22 cellular contexts compared by ENCODE assay signal in genomic region chr6:53009511-53009910, GRCh38. TPM values are rescaled to one million over a fixed set of nuclear protein-coding genes. Genes with fewer than 3 reads are reported as not detected.
A peak's percentile ranks its signal among the peaks of the same experiment; 100 is the strongest.
DNase-seq lines count a peak whose midpoint lies in the region; ATAC-seq, FAIRE-seq and TF ChIP-seq lines count a peak whose summit lies in the region.
"Had no signal": no experiment of that assay in that cellular context is flagged by ENCODE, and none has a peak within 500 bp of the region (broad histone marks: within the 10 kb centered on the region; RNA-seq: fewer than 3 reads in every experiment).

No MANE protein-coding gene starts in this region.

- WGBS in K562 (ENCODE audit: insufficient coverage, low coverage, missing lambda C conversion rate): 56% methylated on average over 3 of the region's 3 CpGs
- 88% methylated on average over 3 of the region's 3 CpGs for WGBS in hepatocyte (ENCODE audit: low lambda C conversion rate, missing lambda C conversion rate)

- POLR2A ChIA-PET in K562 (lab: Yijun Ruan, JAX): interaction anchor here (0.6 kb wide), 1 partner anchor 406 kb away, joined by 3 read pairs; no protein-coding TSS in a partner anchor

- no peaks in the 10 kb centered on the region for H3K27me3 ChIP-seq in K562 (ENCODE audit: control insufficient read depth in 2 of 2, insufficient read depth in 2 of 2, low read length in 2 of 2)
- no peaks in the 10 kb centered on the region for H3K27me3 ChIP-seq in hepatocyte
- H3K27me3 ChIP-seq in Karpas-422 (ENCODE audit: low read length): no peaks in the 10 kb centered on the region

- H3K36me3 ChIP-seq in K562 (ENCODE audit: control insufficient read depth, insufficient read depth, low read length) (peaks cover 8% of the 10 kb centered on the region; the same call in 1 of the 3 replicates), hepatocyte (replicated peaks; ENCODE audit: insufficient read depth, low read depth) (peaks cover 4% of the 10 kb centered on the region), Karpas-422 (ENCODE audit: insufficient read depth, low read length) (no peaks in the 10 kb centered on the region)

- no TSS peak for BruUV-seq in K562 (replicated peaks; lab: Mats Ljungman, UMichigan)

- TF ChIP-seq POLR2A in K562 (conservative IDR thresholded peaks at IDR 0.05): no peak

- H3K9me3 ChIP-seq in K562 (replicated peaks; ENCODE audit: control insufficient read depth, insufficient read depth, low read depth, low read length) (no peaks in the 10 kb centered on the region), hepatocyte (ENCODE audit: low read depth) (no peaks in the 10 kb centered on the region), Karpas-422 (ENCODE audit: low read length) (no peaks in the 10 kb centered on the region)
- H3K9me3 ChIP-seq: A549, HAP-1 had no signal

- H3K4me1 ChIP-seq in K562 (replicated peaks in 1 of 2; ENCODE audit: control insufficient read depth in 2 of 2, insufficient read depth in 2 of 2, low read length in 2 of 2): no peaks in the 10 kb centered on the region; a peak in 1 of 5 replicates
- peaks cover 38% of the 10 kb centered on the region for H3K4me1 ChIP-seq in hepatocyte (ENCODE audit: insufficient read depth)
- H3K4me1 ChIP-seq in Karpas-422 (ENCODE audit: low read length): no peaks in the 10 kb centered on the region
- H3K4me1 ChIP-seq: A549 had no signal

- H3K9me1 ChIP-seq in K562 (ENCODE audit: control insufficient read depth, insufficient read depth, low read length): no peaks in the 10 kb centered on the region

- TF ChIP-seq CTCF in K562 (IDR thresholded peaks at IDR 0.05 in 2 of 3, conservative IDR thresholded peaks at IDR 0.05 in 1 of 3; ENCODE audit: insufficient read depth in 2 of 3, low read depth in 1 of 3, low read length in 3 of 3): no peak
- no peak for TF ChIP-seq CTCF in hepatocyte (IDR thresholded peaks at IDR 0.05; ENCODE audit: poor library complexity)
- no peak for TF ChIP-seq CTCF in type B pancreatic cell (conservative IDR thresholded peaks at IDR 0.05)

- H3K9ac ChIP-seq in K562 (ENCODE audit: insufficient read depth in 1 of 2, low read depth in 2 of 2, low read length in 2 of 2): peak overlapping the region in 1 of 2 experiments; percentile 65; a peak in 1 of 4 replicates
- no peak overlapping the region for H3K9ac ChIP-seq in Karpas-422 (ENCODE audit: low read length)
- H3K9ac ChIP-seq: GM23248 had no signal

- no peaks in the 10 kb centered on the region for H3K9me2 ChIP-seq in hepatocyte (replicated peaks; ENCODE audit: insufficient read depth)
- no peaks in the 10 kb centered on the region for H3K9me2 ChIP-seq in Karpas-422 (replicated peaks; ENCODE audit: insufficient read depth, low read length)

- in situ Hi-C loops in K562 (cut with MboI): no loop called here

- no peak overlapping the region for H2AFZ ChIP-seq in K562 (ENCODE audit: low read depth, low read length)
- no peak overlapping the region for H2AFZ ChIP-seq in hepatocyte
- H2AFZ ChIP-seq in Karpas-422 (ENCODE audit: low read length): no peak overlapping the region
- H2AFZ ChIP-seq: GM23248 had no signal

- no peak for TF ChIP-seq RAD21 in K562 (CRISPR knock-in tag; conservative IDR thresholded peaks at IDR 0.05 in 1 of 2, IDR thresholded peaks at IDR 0.05 in 1 of 2)

- H3K36me3 Mint-ChIP-seq in activated naive CD4-positive, alpha-beta T cell treated with anti-CD3 and anti-CD28 coated beads, Interleukin-2, amount 50 U/mL, for 72 hours: peaks cover 0 to 5% of the 10 kb centered on the region in 2 donors
- H3K36me3 Mint-ChIP-seq in type B pancreatic cell: peaks cover 63% of the 10 kb centered on the region

- H3K27ac ChIP-seq in K562 (ENCODE audit: extremely low read depth, low read depth, low read length): no peak overlapping the region
- peak overlapping the region; percentile 76 for H3K27ac ChIP-seq in hepatocyte
- no peak overlapping the region for H3K27ac ChIP-seq in Karpas-422 (ENCODE audit: low read length)
- H3K27ac ChIP-seq: 22Rv1, A549, C4-2B, GM23248 had no signal

- H3K27me3 Mint-ChIP-seq in type B pancreatic cell: no peaks in the 10 kb centered on the region
- H3K27me3 Mint-ChIP-seq: CD4-positive, alpha-beta T cell had no signal

- H4K20me1 ChIP-seq in K562 (replicated peaks; ENCODE audit: control insufficient read depth, insufficient read depth, low read length) (no peaks in the 10 kb centered on the region), hepatocyte (ENCODE audit: insufficient read depth, poor library complexity, severe bottlenecking) (no peaks in the 10 kb centered on the region), Karpas-422 (ENCODE audit: insufficient read depth, low read depth, low read length) (no peaks in the 10 kb centered on the region)

- no peak overlapping the region for H3K4me2 ChIP-seq in K562 (ENCODE audit: insufficient read depth, low read length)
- no peak overlapping the region for H3K4me2 ChIP-seq in hepatocyte
- H3K4me2 ChIP-seq in Karpas-422 (ENCODE audit: low read depth, low read length, poor library complexity, severe bottlenecking): no peak overlapping the region
- H3K4me2 ChIP-seq: A549 had no signal

- H3K27ac Mint-ChIP-seq in activated naive CD4-positive, alpha-beta T cell treated with anti-CD3 and anti-CD28 coated beads, Interleukin-2, amount 50 U/mL, for 72 hours: peak overlapping the region; percentile 8 to 11
- peak overlapping the region; percentile 49 for H3K27ac Mint-ChIP-seq in type B pancreatic cell
- H3K27ac Mint-ChIP-seq: CD4-positive, alpha-beta T cell had no signal

- H3K4me1 Mint-ChIP-seq in type B pancreatic cell (ENCODE audit: unreplicated experiment): no peaks in the 10 kb centered on the region

- H3K79me2 ChIP-seq in K562 (ENCODE audit: control insufficient read depth, insufficient read depth, low read length): no peaks in the 10 kb centered on the region
- H3K79me2 ChIP-seq in hepatocyte: no peaks in the 10 kb centered on the region
- no peaks in the 10 kb centered on the region for H3K79me2 ChIP-seq in Karpas-422 (ENCODE audit: low read length)

- DNase-seq in activated naive CD4-positive, alpha-beta T cell treated with anti-CD3 and anti-CD28 coated beads, Interleukin-2, amount 50 U/mL, for 72 hours (ENCODE audit: low spot score in 2 of 2): no peak
- DNase-seq in activated naive CD4-positive, alpha-beta T cell (lab: John Stamatoyannopoulos, UW): no peak
- no peak for DNase-seq in K562 (ENCODE audit: extremely low read depth in 1 of 4, low spot score in 3 of 4)
- DNase-seq in hepatocyte (ENCODE audit: low spot score): no peak
- no peak for DNase-seq in type B pancreatic cell (ENCODE audit: extremely low spot score, unreplicated experiment)
- DNase-seq in Karpas-422: no peak
- DNase-seq in NK-92 treated with Interleukin-12 subunit alpha and Interleukin-12 subunit beta, amount 100 ng/mL, for 24 hours (lab: John Stamatoyannopoulos, UW): no peak
- no peak for DNase-seq in HT-29 (ENCODE audit: low spot score)
- DNase-seq: AML-193; CD4-positive, alpha-beta T cell; DMS153; DMS79; GDM1; GM23248; IMR-90 had no signal

- no peak overlapping the region for H3K4me3 Mint-ChIP-seq in type B pancreatic cell
- H3K4me3 Mint-ChIP-seq: CD4-positive, alpha-beta T cell had no signal

- intact Hi-C loops in K562 (cut with micrococcal nuclease): no loop called here

- no peaks in the 10 kb centered on the region for H3K9me3 Mint-ChIP-seq in activated naive CD4-positive, alpha-beta T cell treated with anti-CD3 and anti-CD28 coated beads, Interleukin-2, amount 50 U/mL, for 72 hours
- H3K9me3 Mint-ChIP-seq in type B pancreatic cell: no peaks in the 10 kb centered on the region
- H3K9me3 Mint-ChIP-seq: CD4-positive, alpha-beta T cell had no signal

- no peak for ATAC-seq in activated naive CD4-positive, alpha-beta T cell treated with anti-CD3 and anti-CD28 coated beads, Interleukin-2, amount 50 U/mL, for 72 hours
- no peak for ATAC-seq in K562
- ATAC-seq: A549 had no signal

- CTCF ChIA-PET in K562 (lab: Yijun Ruan, JAX; ENCODE audit: low intra/inter-chr PET ratio): no interaction called here

- TF ChIP-seq EP300 in K562 (IDR thresholded peaks at IDR 0.05; ENCODE audit: low read length): no peak

- FAIRE-seq in K562 (lab: Jason Lieb, UNC): no peak
- FAIRE-seq: A549, GM12892, GM18507 had no signal

- H3K4me3 ChIP-seq in K562 (no peak overlapping the region), hepatocyte (no peak overlapping the region), Karpas-422 (ENCODE audit: low read length) (no peak overlapping the region)
- H3K4me3 ChIP-seq: A549, GM23248, HAP-1 had no signal

RNA-seq across cellular contexts. Expression of gene GSTA4, which starts 14.4 kb away (rescaled TPM):
- total RNA-seq in activated naive CD4-positive, alpha-beta T cell treated with anti-CD3 and anti-CD28 coated beads, Interleukin-2, amount 50 U/mL, for 72 hours: 1 to 10 TPM; 3.0 to 7.9 TPM
- 0.67 and 2.1 TPM in 2 replicates for total RNA-seq in K562 (2011; cell fraction: chromatin; rRNA removed; ENCODE audit: low replicate concordance)
- total RNA-seq in K562 (2011; cell fraction: nucleolus; rRNA removed): 0.17 and 1.1 TPM in 2 replicates
- total RNA-seq in K562 (2011; cell fraction: nucleoplasm; rRNA removed): 2.0 and 3.2 TPM in 2 replicates
- total RNA-seq in K562 (2014; rRNA removed): 1.3 and 1.5 TPM in 2 replicates
- 1.7 and 2.0 TPM in 2 replicates for total RNA-seq in K562 (2014; rRNA removed; fragmentation: Illumina TruSeq; extraction: Trizol)
- 0.98 and 1.7 TPM in 2 replicates for total RNA-seq in K562 (2015; rRNA removed; fragmentation: Illumina TruSeq; extraction: Trizol)
- total RNA-seq in K562 (2021): 0.89 and 1.4 TPM in 2 replicates
- polyA plus RNA-seq in K562 (2011; rRNA removed): 3.1 and 3.4 TPM in 2 replicates
- 0.75 and 2.1 TPM in 2 replicates for polyA plus RNA-seq in K562 (2011; cell fraction: cytosol; rRNA removed)
- polyA plus RNA-seq in K562 (2011; cell fraction: nucleus; rRNA removed): 1.1 and 3.3 TPM in 2 replicates
- 1.6 and 1.8 TPM in 2 replicates for polyA plus RNA-seq in K562 (2012)
- polyA plus RNA-seq in K562 (2014; fragmentation: Illumina TruSeq; extraction: Trizol): 2.4 and 2.8 TPM in 2 replicates
- 1 to 10 TPM; 2.6 to 4.0 TPM for polyA plus RNA-seq in K562 (2014; fragmentation: Nextera tagmentation; extraction: Ambion mirVana)
- polyA plus RNA-seq in K562 (2014; rRNA removed): 2.0 and 2.6 TPM in 2 replicates
- 1.1 and 1.2 TPM in 2 replicates for polyA minus RNA-seq in K562 (2011; rRNA and poly(A)+ RNA removed)
- 0.76 and 1.0 TPM in 2 replicates for polyA minus RNA-seq in K562 (2011; cell fraction: cytosol; rRNA and poly(A)+ RNA removed)
- polyA minus RNA-seq in K562 (2011; cell fraction: nucleus; rRNA and poly(A)+ RNA removed): 0.89 and 0.94 TPM in 2 replicates
- 83.8 and 89.2 TPM in 2 replicates for total RNA-seq in hepatocyte
- polyA plus RNA-seq in hepatocyte: 79.6 and 88.4 TPM in 2 replicates
- total RNA-seq in type B pancreatic cell (ENCODE audit: low replicate concordance): 51.0 and 72.9 TPM in 2 replicates
- 0.97 and 2.8 TPM in 2 replicates for total RNA-seq in Karpas-422 (2014; rRNA removed; shearing (Covaris generic); ENCODE audit: low replicate concordance)
- total RNA-seq in HT-29 (2014; rRNA removed; shearing (Covaris generic)): 4.1 and 5.4 TPM in 2 replicates
- total RNA-seq: HT1080 had no signal

RNA-seq across cellular contexts. Expression of gene CILK1, which starts 52.1 kb away (rescaled TPM):
- 1 to 10 TPM; 2.6 to 6.8 TPM for total RNA-seq in activated naive CD4-positive, alpha-beta T cell treated with anti-CD3 and anti-CD28 coated beads, Interleukin-2, amount 50 U/mL, for 72 hours
- total RNA-seq in K562 (2011; cell fraction: chromatin; rRNA removed; ENCODE audit: low replicate concordance): 1.5 and 2.2 TPM in 2 replicates
- 0.79 and 1.0 TPM in 2 replicates for total RNA-seq in K562 (2011; cell fraction: nucleolus; rRNA removed)
- total RNA-seq in K562 (2011; cell fraction: nucleoplasm; rRNA removed): 1.2 and 2.1 TPM in 2 replicates
- 2.0 and 2.9 TPM in 2 replicates for total RNA-seq in K562 (2014; rRNA removed)
- 4.9 and 5.0 TPM in 2 replicates for total RNA-seq in K562 (2014; rRNA removed; fragmentation: Illumina TruSeq; extraction: Trizol)
- 4.3 TPM in 2 replicates for total RNA-seq in K562 (2015; rRNA removed; fragmentation: Illumina TruSeq; extraction: Trizol)
- 4.4 and 4.5 TPM in 2 replicates for total RNA-seq in K562 (2021)
- polyA plus RNA-seq in K562 (2011; rRNA removed): 4.3 and 4.4 TPM in 2 replicates
- polyA plus RNA-seq in K562 (2011; cell fraction: cytosol; rRNA removed): 1.7 and 2.8 TPM in 2 replicates
- polyA plus RNA-seq in K562 (2011; cell fraction: nucleus; rRNA removed): 1.9 and 2.3 TPM in 2 replicates
- 2.0 and 2.8 TPM in 2 replicates for polyA plus RNA-seq in K562 (2012)
- polyA plus RNA-seq in K562 (2014; fragmentation: Illumina TruSeq; extraction: Trizol): 4.5 and 5.0 TPM in 2 replicates
- 1 to 10 TPM; 1.4 to 1.6 TPM for polyA plus RNA-seq in K562 (2014; fragmentation: Nextera tagmentation; extraction: Ambion mirVana)
- 3.5 and 4.1 TPM in 2 replicates for polyA plus RNA-seq in K562 (2014; rRNA removed)
- polyA minus RNA-seq in K562 (2011; rRNA and poly(A)+ RNA removed): 4.6 and 5.9 TPM in 2 replicates
- 2.4 and 3.5 TPM in 2 replicates for polyA minus RNA-seq in K562 (2011; cell fraction: cytosol; rRNA and poly(A)+ RNA removed)
- polyA minus RNA-seq in K562 (2011; cell fraction: nucleus; rRNA and poly(A)+ RNA removed): 1.1 and 2.2 TPM in 2 replicates
- 30.0 and 30.5 TPM in 2 replicates for total RNA-seq in hepatocyte
- 6.3 and 7.5 TPM in 2 replicates for polyA plus RNA-seq in hepatocyte
- 18.4 and 18.6 TPM in 2 replicates for total RNA-seq in type B pancreatic cell (ENCODE audit: low replicate concordance)
- 1.1 and 3.5 TPM in 2 replicates for total RNA-seq in Karpas-422 (2014; rRNA removed; shearing (Covaris generic); ENCODE audit: low replicate concordance)
- 3.8 and 4.4 TPM in 2 replicates for total RNA-seq in HT-29 (2014; rRNA removed; shearing (Covaris generic))

RNA-seq across cellular contexts. Expression of gene FBXO9, which starts 55.7 kb away (rescaled TPM):
- total RNA-seq in activated naive CD4-positive, alpha-beta T cell treated with anti-CD3 and anti-CD28 coated beads, Interleukin-2, amount 50 U/mL, for 72 hours: 10 to 100 TPM; 33.3 to 55.5 TPM
- 68.9 and 142 TPM in 2 replicates for total RNA-seq in K562 (2011; cell fraction: chromatin; rRNA removed; ENCODE audit: low replicate concordance)
- total RNA-seq in K562 (2011; cell fraction: nucleolus; rRNA removed): 43.7 and 53.2 TPM in 2 replicates
- total RNA-seq in K562 (2011; cell fraction: nucleoplasm; rRNA removed): 78.5 and 91.2 TPM in 2 replicates
- total RNA-seq in K562 (2014; rRNA removed) (27.6 and 44.5 TPM in 2 replicates), K562 (2014; rRNA removed; fragmentation: Illumina TruSeq; extraction: Trizol) (52.5 and 61.7 TPM in 2 replicates), K562 (2015; rRNA removed; fragmentation: Illumina TruSeq; extraction: Trizol) (49.6 and 52.6 TPM in 2 replicates), K562 (2021) (79.9 and 85.3 TPM in 2 replicates), hepatocyte (33.3 and 36.6 TPM in 2 replicates), type B pancreatic cell (ENCODE audit: low replicate concordance) (67.7 and 78.5 TPM in 2 replicates)
- polyA plus RNA-seq in K562 (2011; rRNA removed) (80.2 and 80.9 TPM in 2 replicates), K562 (2014; fragmentation: Illumina TruSeq; extraction: Trizol) (53.6 and 61.7 TPM in 2 replicates), K562 (2014; fragmentation: Nextera tagmentation; extraction: Ambion mirVana) (10 to 100 TPM; 10.1 to 12.6 TPM), K562 (2014; rRNA removed) (48.3 and 51.4 TPM in 2 replicates), hepatocyte (79.8 and 84.0 TPM in 2 replicates)
- 53.7 and 90.4 TPM in 2 replicates for polyA plus RNA-seq in K562 (2011; cell fraction: cytosol; rRNA removed)
- polyA plus RNA-seq in K562 (2011; cell fraction: nucleus; rRNA removed): 177 and 213 TPM in 2 replicates
- 49.3 and 53.3 TPM in 2 replicates for polyA plus RNA-seq in K562 (2012)
- 50.4 and 59.4 TPM in 2 replicates for polyA minus RNA-seq in K562 (2011; rRNA and poly(A)+ RNA removed)
- 24.3 and 26.5 TPM in 2 replicates for polyA minus RNA-seq in K562 (2011; cell fraction: cytosol; rRNA and poly(A)+ RNA removed)
- polyA minus RNA-seq in K562 (2011; cell fraction: nucleus; rRNA and poly(A)+ RNA removed): 41.7 and 73.0 TPM in 2 replicates
- total RNA-seq in Karpas-422 (2014; rRNA removed; shearing (Covaris generic); ENCODE audit: low replicate concordance): 41.5 and 51.0 TPM in 2 replicates
- total RNA-seq in HT-29 (2014; rRNA removed; shearing (Covaris generic)): 42.7 and 42.8 TPM in 2 replicates
